In genomic region chr11:12834166-12834565, GRCh38 we compare ENCODE assay signal across 23 cellular contexts.
"Had no signal": no experiment of that assay in that cellular context is flagged by ENCODE, and none has a peak within 500 bp of the region (broad histone marks: within the 10 kb centered on the region; RNA-seq: fewer than 3 reads in every experiment).

No MANE protein-coding gene starts in this region.

- H3K27me3 Mint-ChIP-seq: type B pancreatic cell had no signal

- H3K4me3 Mint-ChIP-seq: activated B cell treated with CpG ODN at 0.5 μM for 24 hours; activated CD4-positive, alpha-beta T cell treated with anti-CD3 and anti-CD28 coated beads for 36 hours; activated T-cell treated with anti-CD3 and anti-CD28 coated beads, Interleukin-2, amount 50 U/mL, for 24 hours; activated T-helper 17 cell treated with anti-CD3 and anti-CD28 coated beads, Interleukin-2, amount 50 U/mL, for 72 hours; central memory CD8-positive, alpha-beta T cell; memory B cell; naive B cell; stimulated activated naive B cell treated with anti-CD40 and anti-IgM and Interleukin-4, amounts not matched to agents 10 μg/mL and 1 μg/mL and 100 μg/mL, for 72 hours had no signal

- H3K27ac Mint-ChIP-seq: activated B cell treated with CpG ODN at 0.5 μM for 24 hours; activated CD4-positive, alpha-beta T cell treated with anti-CD3 and anti-CD28 coated beads for 36 hours; activated naive CD4-positive, alpha-beta T cell treated with anti-CD3 and anti-CD28 coated beads, Interleukin-2, amount 50 U/mL, for 72 hours; activated T-cell treated with anti-CD3 and anti-CD28 coated beads, Interleukin-2, amount 50 U/mL, for 24 hours; activated T-helper 17 cell treated with anti-CD3 and anti-CD28 coated beads, Interleukin-2, amount 50 U/mL, for 72 hours; memory B cell; naive B cell; stimulated activated naive B cell treated with anti-CD40 and anti-IgM and Interleukin-4, amounts not matched to agents 10 μg/mL and 1 μg/mL and 100 μg/mL, for 72 hours; type B pancreatic cell had no signal

- DNase-seq: activated B cell treated with CpG ODN at 0.5 μM for 24 hours; activated CD4-positive, alpha-beta T cell treated with anti-CD3 and anti-CD28 coated beads for 36 hours; activated CD4-positive, alpha-beta T cell treated with anti-CD3 and anti-CD28 coated beads, Interleukin-2, amount 50 U/mL, for 4 hours; activated CD8-positive, alpha-beta memory T cell treated with anti-CD3 and anti-CD28 coated beads for 24 hours; activated CD8-positive, alpha-beta memory T cell treated with anti-CD3 and anti-CD28 coated beads, Interleukin-2, amount 50 U/mL, for 4 hours; activated T-cell treated with anti-CD3 and anti-CD28 coated beads, Interleukin-2, amount 50 U/mL, for 24 hours; colonic mucosa; dorsolateral prefrontal cortex; hippocampal formation; naive B cell; nucleus accumbens; sigmoid colon; stimulated activated CD4-positive, alpha-beta T cell treated with anti-CD3 and anti-CD28 coated beads, Interleukin-15, amount 100 ng/mL, for 24 hours; stimulated activated CD4-positive, alpha-beta T cell treated with anti-CD3 and anti-CD28 coated beads, Interleukin-2, amount 100 ng/mL, for 48 hours; stimulated activated CD8-positive, alpha-beta memory T cell treated with anti-CD3 and anti-CD28 coated beads, Interleukin-4, amount 100 ng/mL, for 48 hours; stimulated activated naive B cell treated with anti-CD40 and anti-IgM and Interleukin-4, amounts not matched to agents 10 μg/mL and 1 μg/mL and 100 μg/mL, for 72 hours; T-helper 9 cell; testis had no signal

- H3K4me1 Mint-ChIP-seq: activated B cell treated with CpG ODN at 0.5 μM for 24 hours, memory B cell had no signal

- H3K36me3 Mint-ChIP-seq: memory B cell; naive B cell; stimulated activated naive B cell treated with anti-CD40 and anti-IgM and Interleukin-4, amounts not matched to agents 10 μg/mL and 1 μg/mL and 100 μg/mL, for 72 hours had no signal

- H3K9me3 Mint-ChIP-seq: activated B cell treated with CpG ODN at 0.5 μM for 24 hours; activated naive CD4-positive, alpha-beta T cell treated with anti-CD3 and anti-CD28 coated beads, Interleukin-2, amount 50 U/mL, for 72 hours; activated T-cell treated with anti-CD3 and anti-CD28 coated beads, Interleukin-2, amount 50 U/mL, for 24 hours; activated T-helper 17 cell treated with anti-CD3 and anti-CD28 coated beads, Interleukin-2, amount 50 U/mL, for 72 hours; central memory CD8-positive, alpha-beta T cell had no signal
